Comparison of ENCODE assay signal across 12 cellular contexts in the genomic region with DNA sequence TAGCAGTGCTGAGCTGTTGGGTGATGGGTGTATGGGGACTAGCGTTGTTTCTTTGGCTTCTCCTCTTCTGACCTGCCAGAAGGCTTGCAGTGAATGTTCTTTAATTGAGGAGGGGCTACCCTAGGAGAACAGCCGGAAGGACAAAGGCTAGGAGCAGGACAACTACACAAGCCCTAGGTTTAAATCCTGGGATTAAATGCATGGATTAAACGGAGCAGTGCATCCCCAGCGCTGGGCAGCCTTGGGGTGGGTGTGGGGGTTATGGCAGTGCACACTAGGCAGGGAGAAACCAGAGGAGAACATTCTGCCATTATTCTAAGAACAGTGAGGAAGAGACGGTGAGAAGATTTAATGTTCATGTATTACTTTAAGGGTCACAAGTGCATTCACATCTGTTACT.
A peak's percentile ranks its signal among the peaks of the same experiment; 100 is the strongest.
DNase-seq lines count a peak whose midpoint lies in the region; ATAC-seq lines count a peak whose summit lies in the region.
"Had no signal": no experiment of that assay in that cellular context is flagged by ENCODE, and none has a peak within 500 bp of the region (broad histone marks: within the 10 kb centered on the region; RNA-seq: fewer than 3 reads in every experiment).

No MANE protein-coding gene starts in this region.

- no peaks in the 10 kb centered on the region for H3K27me3 Mint-ChIP-seq in activated naive CD4-positive, alpha-beta T cell treated with anti-CD3 and anti-CD28 coated beads, Interleukin-2, amount 10 ng/mL, durations not matched to agents 7 days and 5 days
- no peaks in the 10 kb centered on the region for H3K27me3 Mint-ChIP-seq in activated naive CD4-positive, alpha-beta T cell treated with anti-CD3 and anti-CD28 coated beads for 36 hours (ENCODE audit: low read depth)
- H3K27me3 Mint-ChIP-seq in memory B cell: no peaks in the 10 kb centered on the region
- H3K27me3 Mint-ChIP-seq: activated naive CD4-positive, alpha-beta T cell treated with anti-CD3 and anti-CD28 coated beads, Interleukin-2, amount 50 U/mL, for 24 hours had no signal

- peaks cover 30% of the 10 kb centered on the region for H3K36me3 Mint-ChIP-seq in activated naive CD4-positive, alpha-beta T cell treated with anti-CD3 and anti-CD28 coated beads, Interleukin-2, amount 10 ng/mL, durations not matched to agents 7 days and 5 days
- peaks cover 30% of the 10 kb centered on the region for H3K36me3 Mint-ChIP-seq in activated naive CD4-positive, alpha-beta T cell treated with anti-CD3 and anti-CD28 coated beads for 36 hours (ENCODE audit: low read depth)
- H3K36me3 Mint-ChIP-seq in memory B cell: peaks cover 25% of the 10 kb centered on the region

- peaks cover 9% of the 10 kb centered on the region for H3K4me1 Mint-ChIP-seq in activated naive CD4-positive, alpha-beta T cell treated with anti-CD3 and anti-CD28 coated beads, Interleukin-2, amount 10 ng/mL, durations not matched to agents 7 days and 5 days
- no peaks in the 10 kb centered on the region for H3K4me1 Mint-ChIP-seq in activated naive CD4-positive, alpha-beta T cell treated with anti-CD3 and anti-CD28 coated beads for 36 hours (ENCODE audit: low read depth)
- peaks cover 13% of the 10 kb centered on the region for H3K4me1 Mint-ChIP-seq in memory B cell
- H3K4me1 Mint-ChIP-seq: activated naive CD4-positive, alpha-beta T cell treated with anti-CD3 and anti-CD28 coated beads, Interleukin-2, amount 50 U/mL, for 24 hours had no signal

- H3K4me3 ChIP-seq in subcutaneous abdominal adipose tissue (ENCODE audit: low read depth in 1 of 5, low read length in 5 of 5): no peak overlapping the region

- no peaks in the 10 kb centered on the region for H3K9me3 Mint-ChIP-seq in activated naive CD4-positive, alpha-beta T cell treated with anti-CD3 and anti-CD28 coated beads, Interleukin-2, amount 10 ng/mL, durations not matched to agents 7 days and 5 days
- H3K9me3 Mint-ChIP-seq in activated naive CD4-positive, alpha-beta T cell treated with anti-CD3 and anti-CD28 coated beads for 36 hours: no peaks in the 10 kb centered on the region
- no peaks in the 10 kb centered on the region for H3K9me3 Mint-ChIP-seq in memory B cell
- H3K9me3 Mint-ChIP-seq: activated naive CD4-positive, alpha-beta T cell treated with anti-CD3 and anti-CD28 coated beads, Interleukin-2, amount 50 U/mL, for 24 hours had no signal

- DNase-seq in activated naive CD4-positive, alpha-beta T cell treated with anti-CD3 and anti-CD28 coated beads, Interleukin-2, amount 10 ng/mL, durations not matched to agents 7 days and 5 days: no peak
- no peak for DNase-seq in activated naive CD4-positive, alpha-beta T cell treated with anti-CD3 and anti-CD28 coated beads for 36 hours
- DNase-seq in memory B cell (ENCODE audit: low spot score in 2 of 2) (no peak), hypothalamus (lab: John Stamatoyannopoulos, UW) (no peak), NCI-H748 (lab: John Stamatoyannopoulos, UW; ENCODE audit: unreplicated experiment) (no peak), mesenteric fat pad (ENCODE audit: low spot score) (no peak)
- DNase-seq: ACHN, GF-D8, NCI-H345 had no signal

- H3K4me1 ChIP-seq in subcutaneous abdominal adipose tissue (ENCODE audit: control insufficient read depth in 5 of 5, insufficient read depth in 5 of 5, low read length in 5 of 5): peaks cover 5 to 66% (median 55%) of the 10 kb centered on the region in 5 donors

- CTCF ChIA-PET in activated naive CD4-positive, alpha-beta T cell treated with anti-CD3 and anti-CD28 coated beads, Interleukin-2, amount 10 ng/mL, durations not matched to agents 7 days and 5 days (lab: Charles Lee): no interaction called here
- CTCF ChIA-PET in activated naive CD4-positive, alpha-beta T cell treated with anti-CD3 and anti-CD28 coated beads for 36 hours (lab: Charles Lee): no interaction called here

- intact Hi-C loops in activated naive CD4-positive, alpha-beta T cell treated with anti-CD3 and anti-CD28 coated beads for 36 hours (cut with micrococcal nuclease): no loop called here

- H3K27ac Mint-ChIP-seq in activated naive CD4-positive, alpha-beta T cell treated with anti-CD3 and anti-CD28 coated beads, Interleukin-2, amount 10 ng/mL, durations not matched to agents 7 days and 5 days: peak overlapping the region; percentile 35
- H3K27ac Mint-ChIP-seq in activated naive CD4-positive, alpha-beta T cell treated with anti-CD3 and anti-CD28 coated beads for 36 hours: no peak overlapping the region
- H3K27ac Mint-ChIP-seq in memory B cell: peak overlapping the region; percentile 6
- H3K27ac Mint-ChIP-seq: activated naive CD4-positive, alpha-beta T cell treated with anti-CD3 and anti-CD28 coated beads, Interleukin-2, amount 50 U/mL, for 24 hours had no signal

- peaks cover 0 to 40% (median 35%) of the 10 kb centered on the region in 5 donors for H3K36me3 ChIP-seq in subcutaneous abdominal adipose tissue (ENCODE audit: control insufficient read depth in 5 of 5, insufficient read depth in 5 of 5, low read length in 5 of 5)

- H3K9ac ChIP-seq in subcutaneous abdominal adipose tissue (ENCODE audit: low read length in 5 of 5): no peak overlapping the region

- H3K27me3 ChIP-seq in subcutaneous abdominal adipose tissue (ENCODE audit: control insufficient read depth in 5 of 5, insufficient read depth in 4 of 5, low read length in 5 of 5): no peaks in the 10 kb centered on the region

- no peaks in the 10 kb centered on the region for H3K9me3 ChIP-seq in subcutaneous abdominal adipose tissue (ENCODE audit: control insufficient read depth in 5 of 5, low read length in 5 of 5)

- ATAC-seq in memory B cell (ENCODE audit: low read depth): no peak

- H3K27ac ChIP-seq in angular gyrus (ENCODE audit: low read depth, low read length) (peak overlapping the region; percentile 92), subcutaneous abdominal adipose tissue (ENCODE audit: low read depth, low read length) (peak overlapping the region; percentile 25)

- H3K4me3 Mint-ChIP-seq in activated naive CD4-positive, alpha-beta T cell treated with anti-CD3 and anti-CD28 coated beads, Interleukin-2, amount 10 ng/mL, durations not matched to agents 7 days and 5 days: no peak overlapping the region
- H3K4me3 Mint-ChIP-seq in activated naive CD4-positive, alpha-beta T cell treated with anti-CD3 and anti-CD28 coated beads for 36 hours: no peak overlapping the region
- H3K4me3 Mint-ChIP-seq in memory B cell: no peak overlapping the region
- H3K4me3 Mint-ChIP-seq: activated naive CD4-positive, alpha-beta T cell treated with anti-CD3 and anti-CD28 coated beads, Interleukin-2, amount 50 U/mL, for 24 hours had no signal
